ENCODE assay signal across 8 cellular contexts in the genomic region with DNA sequence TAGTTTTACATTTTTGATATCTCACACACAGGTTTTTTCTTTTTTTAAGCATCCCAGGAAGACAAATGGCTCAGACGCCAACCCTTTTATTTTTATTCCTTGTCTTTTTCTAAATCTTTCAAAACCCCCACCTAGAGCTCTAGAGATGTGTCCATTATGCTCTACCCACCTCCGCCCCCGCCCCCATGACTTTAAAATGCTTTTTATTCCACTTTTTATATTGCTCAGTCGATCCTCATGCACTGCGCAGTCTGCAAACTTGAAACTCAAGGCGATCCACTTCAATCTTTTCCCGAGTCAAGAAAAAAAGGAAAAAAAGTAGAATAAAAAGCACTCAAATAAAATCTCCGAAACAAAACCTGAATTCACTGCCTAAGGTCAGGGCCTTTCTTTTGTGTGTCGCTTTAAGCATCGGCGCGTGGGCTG. TPM values are rescaled to one million over a fixed set of nuclear protein-coding genes. Genes with fewer than 3 reads are reported as not detected.
DNase-seq lines count a peak whose midpoint lies in the region; ATAC-seq and TF ChIP-seq lines count a peak whose summit lies in the region.

No MANE protein-coding gene starts in this region.

- ATAC-seq in GM18870 (IDR thresholded peaks at IDR 0.05; ENCODE audit: unreplicated experiment): no peak

- peaks cover 47% of the 10 kb centered on the region for H3K79me2 ChIP-seq in ACC112 (ENCODE audit: control insufficient read depth, insufficient read depth, low read length, unreplicated experiment)

- POLR2A ChIA-PET in HEK293T (lab: Yijun Ruan, JAX): interaction anchor here (0.9 to 5.1 kb wide), 6 partner anchors 10 to 67 kb away, joined by 3 to 77 read pairs (median 6); a partner anchor contains a TSS

- H3K9me3 ChIP-seq in adipocyte (ENCODE audit: control insufficient read depth, low read length) (no peaks in the 10 kb centered on the region), tibial nerve (no peaks in the 10 kb centered on the region)

- TF ChIP-seq POLR2A in tibial nerve (IDR thresholded peaks at IDR 0.05): no peak

- TF ChIP-seq CTCF in tibial nerve (IDR thresholded peaks at IDR 0.05): no peak

- H3K27ac ChIP-seq in ACC112 (ENCODE audit: low read depth, low read length): peak overlapping the region; percentile 83
- peak overlapping the region; percentile 71 for H3K27ac ChIP-seq in layer of hippocampus (ENCODE audit: low read depth, low read length)
- H3K27ac ChIP-seq in tibial nerve: peak overlapping the region; percentile 92 to 98 (median 96)

- no peaks in the 10 kb centered on the region for H3K36me3 ChIP-seq in ACC112 (ENCODE audit: insufficient read depth, low read length)
- H3K36me3 ChIP-seq in adipocyte (ENCODE audit: control insufficient read depth, insufficient read depth, low read length, severe bottlenecking): no peaks in the 10 kb centered on the region
- H3K36me3 ChIP-seq in tibial nerve: no peaks in the 10 kb centered on the region

- 0% methylated on average over 12 of the region's 12 CpGs for WGBS in tibial nerve, 2 donors

- DNase-seq in HEK293T (ENCODE audit: extremely low spot score) (no peak), adipocyte (ENCODE audit: low read depth) (no peak), tibial nerve (ENCODE audit: low spot score in 2 of 2) (no peak), GF-D8 (lab: John Stamatoyannopoulos, UW) (no peak), NK-92 (lab: John Stamatoyannopoulos, UW; ENCODE audit: unreplicated experiment) (no peak)

- no peak for TF ChIP-seq EP300 in tibial nerve (IDR thresholded peaks at IDR 0.05)

- peak overlapping the region; percentile 65 for H2AFZ ChIP-seq in ACC112 (ENCODE audit: low read length, unreplicated experiment)

- H3K4me1 ChIP-seq in ACC112 (ENCODE audit: control insufficient read depth, insufficient read depth, low read length, unreplicated experiment): peaks cover 24% of the 10 kb centered on the region
- H3K4me1 ChIP-seq in adipocyte (ENCODE audit: control insufficient read depth, insufficient read depth, low read length): peaks cover 54% of the 10 kb centered on the region
- peaks cover 0 to 55% (median 29%) of the 10 kb centered on the region in 4 donors for H3K4me1 ChIP-seq in tibial nerve

- CTCF ChIA-PET in HEK293T (lab: Yijun Ruan, JAX): interaction anchor here (0.7 to 1.0 kb wide), 3 partner anchors 11 to 826 kb away, joined by 3 to 4 read pairs (median 3); no protein-coding TSS in a partner anchor

- H3K27me3 ChIP-seq in ACC112 (ENCODE audit: insufficient read depth, low read length) (no peaks in the 10 kb centered on the region), adipocyte (replicated peaks; ENCODE audit: control insufficient read depth, insufficient read depth, low read length) (no peaks in the 10 kb centered on the region), layer of hippocampus (ENCODE audit: control insufficient read depth, insufficient read depth, low read length) (no peaks in the 10 kb centered on the region), tibial nerve (no peaks in the 10 kb centered on the region)

- peak overlapping the region; percentile 93 for H3K4me3 ChIP-seq in ACC112 (ENCODE audit: low read depth, low read length)
- H3K4me3 ChIP-seq in adipocyte (ENCODE audit: low read length): peak overlapping the region; percentile 95
- peak overlapping the region; percentile 51 to 96 (median 70) for H3K4me3 ChIP-seq in tibial nerve

- peak overlapping the region; percentile 93 for H3K9ac ChIP-seq in adipocyte (ENCODE audit: low read length)

TF ChIP-seq in HEK293T, 16 proteins besides CTCF, POLR2A, EP300 and RAD21:
- no peak for TF ChIP-seq SP1 (IDR thresholded peaks at IDR 0.05)
- TF ChIP-seq LEF1 (IDR thresholded peaks at IDR 0.05; ENCODE audit: borderline replicate concordance): no peak
- TF ChIP-seq SUZ12 (IDR thresholded peaks at IDR 0.05): no peak
- no peak for TF ChIP-seq TARDBP (IDR thresholded peaks at IDR 0.05)
- 0 out of 2 replicates have a peak, but pooled peaks have one; percentile 39 for TF ChIP-seq L3MBTL2 (conservative IDR thresholded peaks at IDR 0.05)
- TF ChIP-seq FOXA1 (IDR thresholded peaks at IDR 0.05): no peak
- no peak for TF ChIP-seq FOXM1 (IDR thresholded peaks at IDR 0.05; ENCODE audit: borderline replicate concordance)
- no peak for TF ChIP-seq BHLHE40 (IDR thresholded peaks at IDR 0.05; ENCODE audit: borderline replicate concordance)

RNA-seq across cellular contexts. Expression of a gene that starts 0.4 kb away (rescaled TPM):
- total RNA-seq in tibial nerve: 10 to 100 TPM; 23.7 to 52.9 (median 28.9) TPM

RNA-seq across cellular contexts. Expression of a gene that starts 44.6 kb away (rescaled TPM):
- 1 to 10 TPM in 1 of 4 donors, under 1 TPM in 3; 0.66 to 1.0 (median 0.84) TPM for total RNA-seq in tibial nerve

RNA-seq across cellular contexts. Expression of a gene that starts 45.2 kb away (rescaled TPM):
- 10 to 100 TPM in 1 of 4 donors, 1 to 10 TPM in 3; 4.6 to 14.5 (median 5.5) TPM for total RNA-seq in tibial nerve
